Comparison of ENCODE assay signal across 8 cellular contexts in the genomic region with DNA sequence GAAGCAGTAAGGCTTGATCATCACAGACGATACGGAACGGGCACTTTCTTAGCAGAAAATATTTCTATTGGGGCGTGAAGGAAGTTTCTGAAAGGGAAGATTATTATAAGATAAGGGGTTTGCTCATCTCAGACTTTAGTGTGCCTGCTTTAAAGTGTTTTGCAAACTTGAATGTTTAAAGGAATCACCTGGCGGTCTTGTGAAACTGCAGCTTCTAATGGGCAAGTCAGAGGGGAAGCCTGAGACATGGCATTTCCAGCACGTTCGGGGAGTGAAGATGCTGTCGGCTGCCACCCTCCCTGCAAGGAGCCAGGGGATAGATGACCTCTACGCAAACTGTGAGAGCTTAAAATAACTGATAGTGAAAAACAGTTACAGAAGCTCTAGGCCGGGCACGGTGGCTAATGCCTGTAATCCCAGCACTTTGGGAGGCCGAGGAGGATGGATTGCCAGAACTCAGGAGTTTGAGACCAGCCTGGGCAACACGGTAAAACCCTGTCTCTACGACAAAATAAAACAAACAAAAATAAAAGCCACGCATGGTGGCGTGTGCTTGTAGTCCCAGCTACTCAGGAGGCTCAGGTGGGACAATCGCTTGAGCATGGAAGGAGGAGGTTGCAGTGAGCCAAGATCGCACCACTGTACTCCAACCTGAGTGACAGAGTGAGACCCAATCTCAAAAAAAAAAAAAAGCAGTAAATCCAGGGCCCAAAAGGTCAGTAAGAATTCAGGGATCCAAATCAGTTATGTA. TPM values are rescaled to one million over a fixed set of nuclear protein-coding genes. Genes with fewer than 3 reads are reported as not detected.
DNase-seq lines count a peak whose midpoint lies in the region; ATAC-seq and TF ChIP-seq lines count a peak whose summit lies in the region.

No MANE protein-coding gene starts in this region.

- no peaks in the 10 kb centered on the region for H3K36me3 ChIP-seq in PC-9 (ENCODE audit: low read depth)
- no peaks in the 10 kb centered on the region for H3K36me3 ChIP-seq in endodermal cell (ENCODE audit: control insufficient read depth, insufficient read depth, low read length)
- no peaks in the 10 kb centered on the region for H3K36me3 ChIP-seq in neutrophil

- H3K79me2 ChIP-seq in PC-9 (ENCODE audit: low read depth): peaks cover 13% of the 10 kb centered on the region; the same call in 1 of the 2 replicates

- intact Hi-C loops in PC-9 (cut with micrococcal nuclease; ENCODE audit: unreplicated experiment): loop anchor here (2.0 kb wide), 1 partner anchor 57 kb away; no protein-coding TSS in a partner anchor

- TF ChIP-seq CTCF in PC-9 (conservative IDR thresholded peaks at IDR 0.05) (no peak), endodermal cell (conservative IDR thresholded peaks at IDR 0.05) (no peak), neutrophil (IDR thresholded peaks at IDR 0.05) (no peak)

- DNase-seq in PC-9 (no peak), endodermal cell (peak; percentile 65), kidney tubule cell (ENCODE audit: low spot score) (no peak), AG08395 (ENCODE audit: low spot score) (no peak), NCI-H1105 treated with DMSO at 0.1 percent for 48 hours (lab: John Stamatoyannopoulos, UW) (no peak)

- POLR2A ChIA-PET in PC-9 (lab: Charles Lee; ENCODE audit: unreplicated experiment): interaction anchor here (0.6 kb wide), 1 partner anchor 19 kb away, joined by 4 read pairs; no protein-coding TSS in a partner anchor

- H3K9me3 Mint-ChIP-seq in endodermal cell: peaks cover 2% of the 10 kb centered on the region

- CTCF ChIA-PET in PC-9 (lab: Charles Lee): interaction anchor here (0.7 kb wide), 1 partner anchor 1599 kb away, joined by 3 read pairs; no protein-coding TSS in a partner anchor

- H3K27me3 ChIP-seq in PC-9 (ENCODE audit: insufficient read depth, low read depth) (no peaks in the 10 kb centered on the region), endodermal cell (ENCODE audit: control insufficient read depth, insufficient read depth, low read length, poor library complexity, severe bottlenecking) (no peaks in the 10 kb centered on the region), neutrophil (peaks cover 26% of the 10 kb centered on the region)

- 53 to 58% methylated on average over 16 to 18 of the region's 18 CpGs for WGBS in endodermal cell (ENCODE audit: insufficient coverage in 1 of 2, insufficient read length in 1 of 2), 2 experiments

- H3K36me3 Mint-ChIP-seq in endodermal cell (ENCODE audit: low read depth): no peaks in the 10 kb centered on the region

- peak overlapping the region; percentile 91 for H2AFZ ChIP-seq in PC-9

- H3F3A ChIP-seq in PC-9 (ENCODE audit: insufficient read depth, low read depth): peaks cover 20% of the 10 kb centered on the region; the same call in 1 of the 2 replicates

- no TSS peak for BruUV-seq in PC-9 (replicated peaks; lab: Mats Ljungman, UMichigan)

- H3K27ac ChIP-seq in PC-9 (no peak overlapping the region), endodermal cell (ENCODE audit: low read depth, low read length) (no peak overlapping the region), neutrophil (no peak overlapping the region)

- H3K4me3 Mint-ChIP-seq in endodermal cell: peak overlapping the region; percentile 66

- H3K27ac Mint-ChIP-seq in endodermal cell: peak overlapping the region; percentile 92

- no peaks in the 10 kb centered on the region for H3K9me2 ChIP-seq in PC-9 (ENCODE audit: insufficient read depth)

- no peaks in the 10 kb centered on the region for H3K27me3 Mint-ChIP-seq in endodermal cell (ENCODE audit: insufficient read depth)

- H3K4me2 ChIP-seq in PC-9: peak overlapping the region; percentile 88

- ATAC-seq in GM21576 (IDR thresholded peaks at IDR 0.05; ENCODE audit: unreplicated experiment): no peak

- H3K9me3 ChIP-seq in PC-9 (ENCODE audit: insufficient read depth, low read depth): no peaks in the 10 kb centered on the region
- H3K9me3 ChIP-seq in endodermal cell (ENCODE audit: control insufficient read depth, low read length): no peaks in the 10 kb centered on the region
- H3K9me3 ChIP-seq in neutrophil: no peaks in the 10 kb centered on the region

- no peak overlapping the region for H3K9ac ChIP-seq in endodermal cell (ENCODE audit: extremely low read depth, low read length, poor library complexity, severe bottlenecking)

- peaks cover 40% of the 10 kb centered on the region for H3K4me1 Mint-ChIP-seq in endodermal cell

- H4K20me1 ChIP-seq in PC-9 (ENCODE audit: insufficient read depth): no peaks in the 10 kb centered on the region

- H3K4me1 ChIP-seq in PC-9 (replicated peaks; ENCODE audit: insufficient read depth) (peaks cover 30% of the 10 kb centered on the region), endodermal cell (ENCODE audit: control insufficient read depth, insufficient read depth, low read length) (peaks cover 3% of the 10 kb centered on the region), neutrophil (ENCODE audit: control insufficient read depth in 1 of 2, insufficient read depth in 1 of 2, low read depth in 1 of 2, low read length in 1 of 2) (peaks cover 18 to 21% of the 10 kb centered on the region in 2 experiments)

- H3K4me3 ChIP-seq in GM08714 (ENCODE audit: low read length): peak overlapping the region; percentile 50; the same call in 1 of the 2 replicates
- H3K4me3 ChIP-seq in PC-9: peak overlapping the region; percentile 80
- peak overlapping the region; percentile 82 for H3K4me3 ChIP-seq in endodermal cell (ENCODE audit: low read length)
- H3K4me3 ChIP-seq in neutrophil (ENCODE audit: low read depth in 1 of 2, low read length in 1 of 2): peak overlapping the region; percentile 55 to 59

RNA-seq across cellular contexts. Expression of a gene that starts 2.3 kb away (rescaled TPM):
- 15.1 and 17.6 TPM in 2 replicates for total RNA-seq in PC-9 (2021)
- 10 to 100 TPM; 17.3 to 18.8 TPM for total RNA-seq in endodermal cell
- 8.3 TPM for polyA plus RNA-seq in endodermal cell (2013, experiment 1 of 2)
- polyA plus RNA-seq in endodermal cell (2013, experiment 2 of 2): 7.5 TPM
